In the genomic region with DNA sequence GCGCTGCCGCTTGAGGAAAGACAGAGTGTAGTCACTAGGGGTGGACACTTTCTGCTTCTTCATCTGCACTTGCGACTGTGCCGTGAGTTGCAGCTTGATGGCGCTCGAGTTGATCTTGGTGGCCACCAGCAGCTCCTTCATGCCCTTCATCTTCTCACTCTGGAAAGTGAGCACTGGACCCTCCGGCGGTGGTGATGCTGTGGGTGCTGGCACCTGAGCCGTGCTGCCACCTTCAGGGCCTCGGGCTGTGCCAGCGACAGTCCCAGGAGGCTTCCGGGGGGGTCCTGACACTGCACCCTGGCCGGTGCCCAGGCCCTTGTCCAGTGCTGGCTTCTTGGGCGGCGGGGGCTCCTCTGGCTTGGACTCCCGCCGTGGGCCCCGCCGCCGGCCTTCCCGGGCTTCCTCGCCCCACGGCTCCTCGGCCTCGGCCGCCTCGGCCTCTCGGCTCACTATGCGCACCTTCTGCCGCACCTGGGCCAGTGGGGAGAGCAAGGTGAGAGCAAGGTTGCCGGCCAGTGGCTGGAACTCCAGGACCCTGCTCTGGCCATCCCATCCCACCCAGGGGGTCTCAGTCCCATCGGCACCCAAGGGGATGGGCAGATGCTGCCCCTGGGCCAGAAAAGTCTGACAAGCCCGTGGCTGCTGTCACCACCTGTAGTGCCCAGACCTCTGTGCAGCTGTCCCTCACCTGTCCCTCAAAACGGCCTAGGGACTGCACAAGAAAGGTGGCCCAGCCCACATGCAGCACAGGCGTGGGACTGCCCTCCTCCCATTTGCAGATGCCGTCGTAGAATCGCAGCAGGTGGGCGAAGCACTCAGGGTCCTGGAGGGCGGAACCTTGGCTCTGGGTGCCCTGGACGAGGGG, we compare ENCODE assay signal across 8 cellular contexts. TPM values are rescaled to one million over a fixed set of nuclear protein-coding genes. Genes with fewer than 3 reads are reported as not detected.
DNase-seq lines count a peak whose midpoint lies in the region; ATAC-seq and TF ChIP-seq lines count a peak whose summit lies in the region.

No MANE protein-coding gene starts in this region.

- H3K36me3 ChIP-seq in A673 (ENCODE audit: insufficient read depth, low read length, poor library complexity, severe bottlenecking), result peaks cover 6% of the 10 kb centered on the region
- peaks cover 15% of the 10 kb centered on the region for H3K36me3 ChIP-seq in H7 (replicated peaks; ENCODE audit: control insufficient read depth, insufficient read depth, low read length)

- POLR2A ChIA-PET in A673 (lab: Charles Lee; ENCODE audit: low non-redundant PET), result no interaction called here

- H3K4me3 ChIP-seq in A673 (ENCODE audit: low read depth, low read length, poor library complexity, severe bottlenecking) (no peak overlapping the region), H7 (ENCODE audit: insufficient read depth, low read depth, low read length) (no peak overlapping the region)

- peak overlapping the region; percentile 79 for H3K27ac ChIP-seq in A673 (ENCODE audit: low read depth, low read length, poor library complexity, severe bottlenecking)

- no peak for ATAC-seq in memory B cell (ENCODE audit: low read depth)
- no peak for ATAC-seq in GM18868 (IDR thresholded peaks at IDR 0.05; ENCODE audit: unreplicated experiment)
- no peak for ATAC-seq in HG02798 (IDR thresholded peaks at IDR 0.05; ENCODE audit: poor library complexity, unreplicated experiment)

- CTCF ChIA-PET in A673 (lab: Charles Lee), result no interaction called here

- H3K9me3 ChIP-seq in A673 (ENCODE audit: low read depth, low read length, poor library complexity, severe bottlenecking), result no peaks in the 10 kb centered on the region

- TF ChIP-seq CTCF in A673 (conservative IDR thresholded peaks at IDR 0.05; ENCODE audit: low read depth, low read length), result no peak

- H3K4me1 Mint-ChIP-seq in activated naive CD8-positive, alpha-beta T cell treated with anti-CD3 and anti-CD28 coated beads for 36 hours, result peaks cover 27% of the 10 kb centered on the region
- peaks cover 36% of the 10 kb centered on the region for H3K4me1 Mint-ChIP-seq in memory B cell

- H3K27ac Mint-ChIP-seq in activated naive CD8-positive, alpha-beta T cell treated with anti-CD3 and anti-CD28 coated beads for 36 hours, result no peak overlapping the region
- peak overlapping the region; percentile 89 for H3K27ac Mint-ChIP-seq in memory B cell

- peaks cover 32% of the 10 kb centered on the region for H3K4me1 ChIP-seq in A673 (ENCODE audit: insufficient read depth, low read length, poor library complexity, severe bottlenecking)

- no peaks in the 10 kb centered on the region for H3K27me3 Mint-ChIP-seq in activated naive CD8-positive, alpha-beta T cell treated with anti-CD3 and anti-CD28 coated beads for 36 hours
- H3K27me3 Mint-ChIP-seq in memory B cell, result no peaks in the 10 kb centered on the region

- no peaks in the 10 kb centered on the region for H3K9me3 Mint-ChIP-seq in activated naive CD8-positive, alpha-beta T cell treated with anti-CD3 and anti-CD28 coated beads for 36 hours
- no peaks in the 10 kb centered on the region for H3K9me3 Mint-ChIP-seq in memory B cell

- DNase-seq in A673 (ENCODE audit: low spot score) (no peak), H7 (peak; percentile 72), memory B cell (ENCODE audit: low spot score in 2 of 2) (no peak), cerebellum (ENCODE audit: low spot score) (no peak), dermis blood vessel endothelial cell (no peak)
- DNase-seq in activated naive CD8-positive, alpha-beta T cell treated with anti-CD3 and anti-CD28 coated beads for 36 hours, result no peak

- intact Hi-C loops in A673 (cut with micrococcal nuclease; ENCODE audit: unreplicated experiment), result no loop called here

- H3K27me3 ChIP-seq in A673 (replicated peaks; ENCODE audit: insufficient read depth, low read depth, low read length, poor library complexity) (no peaks in the 10 kb centered on the region), H7 (ENCODE audit: control insufficient read depth, insufficient read depth, low read length) (no peaks in the 10 kb centered on the region)

- no TSS peak for BruUV-seq in A673 (replicated peaks; lab: Mats Ljungman, UMichigan)

- peak overlapping the region; percentile 86 for H3K4me3 Mint-ChIP-seq in activated naive CD8-positive, alpha-beta T cell treated with anti-CD3 and anti-CD28 coated beads for 36 hours
- peak overlapping the region; percentile 86 for H3K4me3 Mint-ChIP-seq in memory B cell

- H3K36me3 Mint-ChIP-seq in activated naive CD8-positive, alpha-beta T cell treated with anti-CD3 and anti-CD28 coated beads for 36 hours, result peaks cover 6% of the 10 kb centered on the region
- peaks cover 10% of the 10 kb centered on the region for H3K36me3 Mint-ChIP-seq in memory B cell

RNA-seq across cellular contexts. Expression of gene MAP4K2, which starts 1.6 kb away (rescaled TPM):
- total RNA-seq in A673 (2021) (46.5 and 50.5 TPM in 2 replicates), cerebellum (10.1 TPM), dermis blood vessel endothelial cell (46.1 and 93.6 TPM in 2 replicates)
- total RNA-seq in H7 (2014; rRNA removed; shearing (Covaris generic)), result 24.5 and 29.7 TPM in 2 replicates
- total RNA-seq in activated naive CD8-positive, alpha-beta T cell treated with anti-CD3 and anti-CD28 coated beads for 36 hours, result 10 to 100 TPM; 60.4 to 63.8 TPM

RNA-seq across cellular contexts. Expression of gene MEN1, which starts 5.8 kb away (rescaled TPM):
- 45.7 and 49.2 TPM in 2 replicates for total RNA-seq in A673 (2021)
- total RNA-seq in H7 (2014; rRNA removed; shearing (Covaris generic)), result 31.7 and 40.0 TPM in 2 replicates
- total RNA-seq in activated naive CD8-positive, alpha-beta T cell treated with anti-CD3 and anti-CD28 coated beads for 36 hours, result 10 to 100 TPM; 35.8 to 37.0 TPM
- total RNA-seq in cerebellum, result 13.2 TPM
- total RNA-seq in dermis blood vessel endothelial cell, result 20.1 and 38.7 TPM in 2 replicates

RNA-seq across cellular contexts. Expression of gene SF1, which starts 26.2 kb away (rescaled TPM):
- total RNA-seq in A673 (2021) (467 and 472 TPM in 2 replicates), cerebellum (108 TPM), dermis blood vessel endothelial cell (104 and 116 TPM in 2 replicates)
- total RNA-seq in H7 (2014; rRNA removed; shearing (Covaris generic)), result 66.5 and 80.0 TPM in 2 replicates
- 100 to 1,000 TPM; 453 to 463 TPM for total RNA-seq in activated naive CD8-positive, alpha-beta T cell treated with anti-CD3 and anti-CD28 coated beads for 36 hours

RNA-seq across cellular contexts. Expression of gene CDC42BPG, which starts 39.9 kb away (rescaled TPM):
- total RNA-seq in A673 (2021), result 4.6 and 6.6 TPM in 2 replicates
- total RNA-seq in H7 (2014; rRNA removed; shearing (Covaris generic)), result 2.3 and 2.6 TPM in 2 replicates
- under 1 TPM; 0.46 to 0.54 TPM for total RNA-seq in activated naive CD8-positive, alpha-beta T cell treated with anti-CD3 and anti-CD28 coated beads for 36 hours
- total RNA-seq in cerebellum, result 1.4 TPM
- 0.34 and 0.37 TPM in 2 replicates for total RNA-seq in dermis blood vessel endothelial cell

RNA-seq across cellular contexts. Expression of gene PYGM, which starts 44.8 kb away (rescaled TPM):
- total RNA-seq in A673 (2021), result 2.4 and 2.9 TPM in 2 replicates
- total RNA-seq in H7 (2014; rRNA removed; shearing (Covaris generic)), result 2.9 and 6.4 TPM in 2 replicates
- 1 to 10 TPM; 1.6 to 1.8 TPM for total RNA-seq in activated naive CD8-positive, alpha-beta T cell treated with anti-CD3 and anti-CD28 coated beads for 36 hours
- total RNA-seq in cerebellum, result 1.1 TPM
- total RNA-seq in dermis blood vessel endothelial cell, result 0.23 and 0.34 TPM in 2 replicates
